In the genomic region with DNA sequence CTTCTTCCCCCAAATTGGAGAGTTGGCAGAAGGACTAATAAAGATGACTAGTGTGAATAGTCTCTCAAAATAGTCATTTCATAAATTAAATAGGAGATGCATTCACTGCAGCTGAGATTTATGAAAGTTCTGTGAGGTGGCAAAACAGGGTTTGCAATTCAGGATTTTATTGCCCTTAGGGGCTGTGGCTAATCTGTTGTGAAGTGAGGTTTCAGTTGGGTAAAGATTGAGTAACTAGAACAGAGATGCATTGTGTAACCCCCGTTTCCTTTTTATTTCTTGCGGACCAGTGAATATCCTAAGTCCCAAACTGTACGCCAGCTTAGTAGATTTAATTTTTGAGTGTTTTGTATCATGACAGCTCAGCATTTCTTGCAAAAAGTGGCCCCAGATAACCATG, we compare ENCODE assay signal across 17 cellular contexts. TPM values are rescaled to one million over a fixed set of nuclear protein-coding genes. Genes with fewer than 3 reads are reported as not detected.
DNase-seq lines count a peak whose midpoint lies in the region; ATAC-seq and TF ChIP-seq lines count a peak whose summit lies in the region.
"Had no signal": no experiment of that assay in that cellular context is flagged by ENCODE, and none has a peak within 500 bp of the region (broad histone marks: within the 10 kb centered on the region; RNA-seq: fewer than 3 reads in every experiment).

No MANE protein-coding gene starts in this region.

- H3K9me3 Mint-ChIP-seq in activated naive CD8-positive, alpha-beta T cell treated with anti-CD3 and anti-CD28 coated beads for 36 hours = no peaks in the 10 kb centered on the region
- H3K9me3 Mint-ChIP-seq in T-helper 2 cell treated with Interferon-gamma antibody and Interleukin-4, amounts not matched to agents 5 μg/mL and 100 μg/mL, for 36 hours = no peaks in the 10 kb centered on the region
- H3K9me3 Mint-ChIP-seq: activated T-helper 1 cell treated with anti-CD3 and anti-CD28 coated beads, Interleukin-12 subunit alpha, Interleukin-12 subunit beta, Interleukin-2, Interleukin-4 antibody, amounts not matched to agents 30 ng/mL and 10 ng/mL and 1 ng/mL, durations not matched to agents 14 hours and 24 hours and 36 hours; brain; IgD-negative memory B cell had no signal

- H3K27ac Mint-ChIP-seq in activated naive CD8-positive, alpha-beta T cell treated with anti-CD3 and anti-CD28 coated beads for 36 hours = no peak overlapping the region
- H3K27ac Mint-ChIP-seq in T-helper 2 cell treated with Interferon-gamma antibody and Interleukin-4, amounts not matched to agents 5 μg/mL and 100 μg/mL, for 36 hours = no peak overlapping the region
- H3K27ac Mint-ChIP-seq: activated T-helper 1 cell treated with anti-CD3 and anti-CD28 coated beads, Interleukin-12 subunit alpha, Interleukin-12 subunit beta, Interleukin-2, Interleukin-4 antibody, amounts not matched to agents 30 ng/mL and 10 ng/mL and 1 ng/mL, durations not matched to agents 14 hours and 24 hours and 36 hours; IgD-negative memory B cell had no signal

- DNase-seq in ELR (ENCODE audit: low read depth) (peak; percentile 4), SIG-M5 (lab: John Stamatoyannopoulos, UW) (peak; percentile 29), GM19238 (ENCODE audit: insufficient read length, low spot score) (no peak)
- no peak for DNase-seq in activated naive CD8-positive, alpha-beta T cell treated with anti-CD3 and anti-CD28 coated beads for 36 hours
- no peak for DNase-seq in T-helper 2 cell treated with Interferon-gamma antibody and Interleukin-4, amounts not matched to agents 5 μg/mL and 100 μg/mL, for 36 hours (ENCODE audit: low spot score)
- DNase-seq: NCI-H1694; stimulated activated CD4-positive, alpha-beta T cell treated with anti-CD3 and anti-CD28 coated beads, Interleukin-2, amount 100 ng/mL, for 24 hours had no signal

- no peak for TF ChIP-seq CTCF in neutrophil (IDR thresholded peaks at IDR 0.05)

- no peaks in the 10 kb centered on the region for H3K27me3 ChIP-seq in neutrophil

- ATAC-seq in esophagus mucosa = peak; percentile 48
- no peak for ATAC-seq in HG03097 (IDR thresholded peaks at IDR 0.05; ENCODE audit: low FRiP score, unreplicated experiment)
- ATAC-seq: activated CD4-positive, CD25-positive, alpha-beta regulatory T cell treated with anti-CD3 and anti-CD28 coated beads, Interleukin-2, amount 50 U/mL, for 24 hours; SK-N-SH treated with all-trans-retinoic acid at 6 μM for 48 hours had no signal

- H3K36me3 ChIP-seq in neutrophil = no peaks in the 10 kb centered on the region

- H3K4me3 ChIP-seq in neutrophil (ENCODE audit: low read depth in 1 of 2, low read length in 1 of 2) = peak overlapping the region; percentile 43 to 59

- no peaks in the 10 kb centered on the region for H3K36me3 Mint-ChIP-seq in activated naive CD8-positive, alpha-beta T cell treated with anti-CD3 and anti-CD28 coated beads for 36 hours
- no peaks in the 10 kb centered on the region for H3K36me3 Mint-ChIP-seq in T-helper 2 cell treated with Interferon-gamma antibody and Interleukin-4, amounts not matched to agents 5 μg/mL and 100 μg/mL, for 36 hours (ENCODE audit: low read depth)

- H3K4me1 ChIP-seq in neutrophil (ENCODE audit: control insufficient read depth in 1 of 2, insufficient read depth in 1 of 2, low read depth in 1 of 2, low read length in 1 of 2) = peaks cover 91 to 93% of the 10 kb centered on the region in 2 experiments
- H3K4me1 ChIP-seq: parathyroid adenoma had no signal

- H3K27me3 Mint-ChIP-seq in activated naive CD8-positive, alpha-beta T cell treated with anti-CD3 and anti-CD28 coated beads for 36 hours = no peaks in the 10 kb centered on the region
- H3K27me3 Mint-ChIP-seq in T-helper 2 cell treated with Interferon-gamma antibody and Interleukin-4, amounts not matched to agents 5 μg/mL and 100 μg/mL, for 36 hours (ENCODE audit: low read depth) = peaks cover 2% of the 10 kb centered on the region
- H3K27me3 Mint-ChIP-seq: brain, IgD-negative memory B cell had no signal

- no peaks in the 10 kb centered on the region for H3K9me3 ChIP-seq in neutrophil

- peak overlapping the region; percentile 86 for H3K27ac ChIP-seq in neutrophil
- H3K27ac ChIP-seq: parathyroid adenoma had no signal

- H3K4me3 Mint-ChIP-seq in activated naive CD8-positive, alpha-beta T cell treated with anti-CD3 and anti-CD28 coated beads for 36 hours = no peak overlapping the region
- H3K4me3 Mint-ChIP-seq in T-helper 2 cell treated with Interferon-gamma antibody and Interleukin-4, amounts not matched to agents 5 μg/mL and 100 μg/mL, for 36 hours = no peak overlapping the region
- H3K4me3 Mint-ChIP-seq: activated T-helper 1 cell treated with anti-CD3 and anti-CD28 coated beads, Interleukin-12 subunit alpha, Interleukin-12 subunit beta, Interleukin-2, Interleukin-4 antibody, amounts not matched to agents 30 ng/mL and 10 ng/mL and 1 ng/mL, durations not matched to agents 14 hours and 24 hours and 36 hours; brain; IgD-negative memory B cell had no signal

- H3K4me1 Mint-ChIP-seq in activated naive CD8-positive, alpha-beta T cell treated with anti-CD3 and anti-CD28 coated beads for 36 hours = no peaks in the 10 kb centered on the region
- H3K4me1 Mint-ChIP-seq in T-helper 2 cell treated with Interferon-gamma antibody and Interleukin-4, amounts not matched to agents 5 μg/mL and 100 μg/mL, for 36 hours (ENCODE audit: low read depth) = no peaks in the 10 kb centered on the region

RNA-seq across cellular contexts. Expression of a gene that starts 16.2 kb away (rescaled TPM):
- 0.12 TPM for total RNA-seq in esophagus mucosa
- total RNA-seq in activated naive CD8-positive, alpha-beta T cell treated with anti-CD3 and anti-CD28 coated beads for 36 hours = not detected
- total RNA-seq: activated T-helper 1 cell treated with anti-CD3 and anti-CD28 coated beads, Interleukin-12 subunit alpha, Interleukin-12 subunit beta, Interleukin-2, Interleukin-4 antibody, amounts not matched to agents 30 ng/mL and 10 ng/mL and 1 ng/mL, durations not matched to agents 14 hours and 24 hours and 36 hours; H1 had no signal

RNA-seq across cellular contexts. Expression of a gene that starts 44.3 kb away (rescaled TPM):
- 5.1 TPM for total RNA-seq in esophagus mucosa
- 10 to 100 TPM; 24.6 to 25.0 TPM for total RNA-seq in activated naive CD8-positive, alpha-beta T cell treated with anti-CD3 and anti-CD28 coated beads for 36 hours

Comparison
In these comparisons a context has a peak if more than half of its experiments do, and no peak if none do; other contexts are left out.
1. DNase-seq: peak in ELR (single experiment) and SIG-M5 (single experiment); none in GM19238 (single experiment), activated naive CD8-positive, alpha-beta T cell treated with anti-CD3 and anti-CD28 coated beads for 36 hours (single experiment) and T-helper 2 cell treated with Interferon-gamma antibody and Interleukin-4, amounts not matched to agents 5 μg/mL and 100 μg/mL, for 36 hours (single experiment).